17 cellular contexts compared by ENCODE assay signal in genomic region chr14:65026526-65026925, GRCh38. TPM values are rescaled to one million over a fixed set of nuclear protein-coding genes. Genes with fewer than 3 reads are reported as not detected.
DNase-seq lines count a peak whose midpoint lies in the region; ATAC-seq, FAIRE-seq and TF ChIP-seq lines count a peak whose summit lies in the region.
"Had no signal": no experiment of that assay in that cellular context is flagged by ENCODE, and none has a peak within 500 bp of the region (broad histone marks: within the 10 kb centered on the region; RNA-seq: fewer than 3 reads in every experiment).

No MANE protein-coding gene starts in this region.

- no peaks in the 10 kb centered on the region for H3K9me3 ChIP-seq in keratinocyte (ENCODE audit: control insufficient read depth, low read depth, low read length)

- TF ChIP-seq CTCF in C4-2B (conservative IDR thresholded peaks at IDR 0.05), result no peak
- no peak for TF ChIP-seq CTCF in epithelial cell of esophagus (IDR thresholded peaks at IDR 0.05; ENCODE audit: insufficient read depth, low read depth, low read length, missing control alignments)
- TF ChIP-seq CTCF in keratinocyte (optimal IDR thresholded peaks at IDR 0.05 in 1 of 3, IDR thresholded peaks at IDR 0.05 in 1 of 3, conservative IDR thresholded peaks at IDR 0.05 in 1 of 3; ENCODE audit: extremely low read depth in 1 of 3, insufficient read depth in 2 of 3, low read length in 3 of 3), result no peak
- no peak for TF ChIP-seq CTCF in GM10248 (IDR thresholded peaks at IDR 0.05; ENCODE audit: control extremely low read depth, extremely low read depth, low read depth, missing control alignments)

- POLR2A ChIA-PET in GM10248 (lab: Yijun Ruan, JAX), result no interaction called here

- peak overlapping the region; percentile 43 for H3K27ac ChIP-seq in C4-2B
- H3K27ac ChIP-seq in keratinocyte (ENCODE audit: control insufficient read depth, insufficient read depth, low read length), result peak overlapping the region; percentile 27
- H3K27ac ChIP-seq in skin epidermis, result peak overlapping the region in 16 of 21 experiments; percentile 10 to 83 (median 54)

- DNase-seq in epithelial cell of esophagus (ENCODE audit: low read depth) (peak; percentile 48), keratinocyte (ENCODE audit: low read depth, low spot score) (no peak), GM10248 (ENCODE audit: extremely low spot score) (no peak)
- no peak for DNase-seq in stimulated activated effector memory CD8-positive, alpha-beta T cell treated with anti-CD3 and anti-CD28 coated beads, Interleukin-12 subunit alpha, Interleukin-12 subunit beta, amount 100 ng/mL, for 72 hours (ENCODE audit: low spot score in 2 of 2)
- DNase-seq in stimulated activated CD4-positive, alpha-beta T cell treated with anti-CD3 and anti-CD28 coated beads, Interleukin-12 subunit alpha, Interleukin-12 subunit beta, amount 100 ng/mL, for 4 hours, result no peak
- no peak for DNase-seq in activated CD4-positive, alpha-beta T cell treated with anti-CD3 and anti-CD28 coated beads, Interleukin-2, amount 50 U/mL, for 1 hour
- DNase-seq: CD4-positive, CD25-positive, alpha-beta regulatory T cell; COR-L47; NCI-H1105 treated with DMSO at 0.1 percent for 48 hours; NCI-H1694; NCI-H524; SHP77 treated with DMSO at 0.1 percent for 48 hours had no signal

- CTCF ChIA-PET in GM10248 (lab: Yijun Ruan, JAX), result interaction anchor here (16.6 kb wide), 1 partner anchor 37 kb away, joined by 162 read pairs; the partner anchor contains the start of gene FNTB

- H3K4me1 ChIP-seq in keratinocyte (ENCODE audit: control insufficient read depth, extremely low read depth, insufficient read depth, low read length), result peaks cover 21% of the 10 kb centered on the region

- H2AFZ ChIP-seq in keratinocyte (ENCODE audit: control insufficient read depth, low read length), result peak overlapping the region; percentile 36

- no peak for ATAC-seq in stimulated activated effector memory CD8-positive, alpha-beta T cell treated with anti-CD3 and anti-CD28 coated beads, Interleukin-12 subunit alpha, Interleukin-12 subunit beta, amount 100 ng/mL, for 72 hours

- dilution Hi-C loops in keratinocyte (cut with MboI; ENCODE audit: extremely low pct_ligation_motif_present, low sequenced_read_pairs), result no loop called here

- no peak overlapping the region for H3K27ac Mint-ChIP-seq in stimulated activated effector memory CD8-positive, alpha-beta T cell treated with anti-CD3 and anti-CD28 coated beads, Interleukin-12 subunit alpha, Interleukin-12 subunit beta, amount 100 ng/mL, for 72 hours
- H3K27ac Mint-ChIP-seq: B cell had no signal

- H3K36me3 ChIP-seq in keratinocyte (ENCODE audit: control insufficient read depth in 2 of 2, extremely low read depth in 1 of 2, insufficient read depth in 2 of 2, low read length in 2 of 2), result peaks cover 5 to 11% of the 10 kb centered on the region in 2 experiments

- H3K4me3 ChIP-seq in epithelial cell of esophagus (ENCODE audit: low read length) (no peak overlapping the region), keratinocyte (ENCODE audit: control insufficient read depth in 2 of 3, extremely low read depth in 1 of 3, insufficient read depth in 2 of 3, low read depth in 1 of 3, low read length in 3 of 3) (no peak overlapping the region), skin epidermis (no peak overlapping the region)

- H3K27me3 ChIP-seq in keratinocyte (ENCODE audit: control insufficient read depth, extremely low read depth, insufficient read depth, low read length), result no peaks in the 10 kb centered on the region

- H3K4me1 Mint-ChIP-seq in stimulated activated effector memory CD8-positive, alpha-beta T cell treated with anti-CD3 and anti-CD28 coated beads, Interleukin-12 subunit alpha, Interleukin-12 subunit beta, amount 100 ng/mL, for 72 hours, result no peaks in the 10 kb centered on the region
- H3K4me1 Mint-ChIP-seq: B cell had no signal

- no peaks in the 10 kb centered on the region for H3K9me3 Mint-ChIP-seq in stimulated activated effector memory CD8-positive, alpha-beta T cell treated with anti-CD3 and anti-CD28 coated beads, Interleukin-12 subunit alpha, Interleukin-12 subunit beta, amount 100 ng/mL, for 72 hours
- H3K9me3 Mint-ChIP-seq: CD4-positive, CD25-positive, alpha-beta regulatory T cell had no signal

- no peak overlapping the region for H3K4me3 Mint-ChIP-seq in stimulated activated effector memory CD8-positive, alpha-beta T cell treated with anti-CD3 and anti-CD28 coated beads, Interleukin-12 subunit alpha, Interleukin-12 subunit beta, amount 100 ng/mL, for 72 hours
- H3K4me3 Mint-ChIP-seq: B cell; CD4-positive, CD25-positive, alpha-beta regulatory T cell had no signal

- peak overlapping the region; percentile 71 for H3K4me2 ChIP-seq in keratinocyte (ENCODE audit: control insufficient read depth, extremely low read depth, insufficient read depth, low read depth, low read length)

- H3K9ac ChIP-seq in keratinocyte (ENCODE audit: control insufficient read depth, extremely low read depth, insufficient read depth, low read length), result no peak overlapping the region

- H3K79me2 ChIP-seq in keratinocyte (ENCODE audit: control insufficient read depth, insufficient read depth, low read length), result no peaks in the 10 kb centered on the region

- H4K20me1 ChIP-seq in keratinocyte (ENCODE audit: control insufficient read depth, extremely low read depth, insufficient read depth, low read length), result no peaks in the 10 kb centered on the region

- H3K9me1 ChIP-seq in keratinocyte (ENCODE audit: control insufficient read depth, extremely low read depth, insufficient read depth, low read length), result no peaks in the 10 kb centered on the region

- H3K36me3 Mint-ChIP-seq in stimulated activated effector memory CD8-positive, alpha-beta T cell treated with anti-CD3 and anti-CD28 coated beads, Interleukin-12 subunit alpha, Interleukin-12 subunit beta, amount 100 ng/mL, for 72 hours, result peaks cover 43% of the 10 kb centered on the region

- peak; percentile 49 for FAIRE-seq in keratinocyte (lab: Jason Lieb, UNC)
- FAIRE-seq: GM12891, H1 had no signal

RNA-seq across cellular contexts. Expression of gene FNTB, which starts 39.8 kb away (rescaled TPM):
- 10.1 to 16.3 TPM (median 13.7 TPM) in 3 replicates for polyA plus RNA-seq in keratinocyte
- 2.1 TPM for polyA plus RNA-seq in keratinocyte (2011; ENCODE audit: low read depth)
- 8.9 and 9.0 TPM in 2 replicates for polyA plus RNA-seq in keratinocyte (2011; cell fraction: cytosol; rRNA removed)
- 18.6 and 21.9 TPM in 2 replicates for polyA plus RNA-seq in keratinocyte (2011; cell fraction: nucleus; rRNA removed)
- polyA plus RNA-seq in keratinocyte (2012; ENCODE audit: low replicate concordance), result 10.6 and 14.4 TPM in 2 replicates
- 17.9 to 52.5 TPM (median 24.5 TPM) in 3 replicates for polyA minus RNA-seq in keratinocyte
- polyA minus RNA-seq in keratinocyte (2011; cell fraction: cytosol; rRNA and poly(A)+ RNA removed), result 13.6 TPM
- 9.3 and 18.4 TPM in 2 replicates for polyA minus RNA-seq in keratinocyte (2011; cell fraction: nucleus; rRNA and poly(A)+ RNA removed)

RNA-seq across cellular contexts. Expression of gene RAB15, which starts 54.4 kb away (rescaled TPM):
- 2.1 to 3.3 TPM (median 3.1 TPM) in 3 replicates for polyA plus RNA-seq in keratinocyte
- polyA plus RNA-seq in keratinocyte (2011; ENCODE audit: low read depth), result 0.27 TPM
- 2.1 TPM in 2 replicates for polyA plus RNA-seq in keratinocyte (2011; cell fraction: cytosol; rRNA removed)
- 4.2 and 4.3 TPM in 2 replicates for polyA plus RNA-seq in keratinocyte (2011; cell fraction: nucleus; rRNA removed)
- 0.52 and 2.9 TPM in 2 replicates for polyA plus RNA-seq in keratinocyte (2012; ENCODE audit: low replicate concordance)
- 1.6 to 3.0 TPM (median 1.6 TPM) in 3 replicates for polyA minus RNA-seq in keratinocyte
- 1.9 TPM for polyA minus RNA-seq in keratinocyte (2011; cell fraction: cytosol; rRNA and poly(A)+ RNA removed)
- 1.2 and 1.3 TPM in 2 replicates for polyA minus RNA-seq in keratinocyte (2011; cell fraction: nucleus; rRNA and poly(A)+ RNA removed)
